ENCODE assay signal across 8 cellular contexts in genomic region chr5:148740966-148741742, GRCh38.
DNase-seq lines count a peak whose midpoint lies in the region; TF ChIP-seq lines count a peak whose summit lies in the region.

No MANE protein-coding gene starts in this region.

- DNase-seq in GDM1 (lab: John Stamatoyannopoulos, UW), result peak; percentile 49
- peak; percentile 79 for DNase-seq in HFFc6
- peak; percentile 57 for DNase-seq in NCI-H460 (ENCODE audit: extremely low read depth, low read depth)
- DNase-seq in mammary epithelial cell, result peak; percentile 58
- DNase-seq in kidney glomerular epithelial cell (lab: John Stamatoyannopoulos, UW), result peak; percentile 81
- no peak for DNase-seq in transverse colon
- DNase-seq in NCI-H187 treated with DMSO at 0.1 percent for 48 hours (lab: John Stamatoyannopoulos, UW), result no peak
- no peak for DNase-seq in activated CD8-positive, alpha-beta memory T cell treated with anti-CD3 and anti-CD28 coated beads, Interleukin-2, amount 50 U/mL, for 48 hours

- H3K27ac ChIP-seq in mammary epithelial cell (ENCODE audit: insufficient read depth, low read depth, low read length) (no peak overlapping the region), transverse colon (peak overlapping the region in 1 of 4 donors; percentile 26)

- no peaks in the 10 kb centered on the region for H3K79me2 ChIP-seq in mammary epithelial cell (ENCODE audit: insufficient read depth, low read length)

- H3K9me3 Mint-ChIP-seq in HFFc6, result no peaks in the 10 kb centered on the region

- H3K4me1 ChIP-seq in mammary epithelial cell (ENCODE audit: insufficient read depth, low read length) (no peaks in the 10 kb centered on the region), transverse colon (peaks cover 0 to 10% (median 0%) of the 10 kb centered on the region in 4 donors)

- no peak overlapping the region for H3K4me3 ChIP-seq in mammary epithelial cell (replicated peaks in 1 of 3; ENCODE audit: insufficient read depth in 1 of 3, low read depth in 2 of 3, low read length in 3 of 3)
- H3K4me3 ChIP-seq in transverse colon, result no peak overlapping the region

- TF ChIP-seq EP300 in transverse colon (IDR thresholded peaks at IDR 0.05; ENCODE audit: low read depth), result no peak

- peaks cover 2% of the 10 kb centered on the region; the same call in 1 of the 2 replicates for H3K27me3 Mint-ChIP-seq in HFFc6 (ENCODE audit: insufficient read depth)

- TF ChIP-seq CTCF in HFFc6 (IDR thresholded peaks at IDR 0.05) (peak; percentile 95), mammary epithelial cell (conservative IDR thresholded peaks at IDR 0.05 in 1 of 2, IDR thresholded peaks at IDR 0.05 in 1 of 2; ENCODE audit: extremely low read depth in 1 of 2, insufficient read depth in 1 of 2, low read depth in 1 of 2, low read length in 2 of 2) (peak; percentile 66 to 77), transverse colon (IDR thresholded peaks at IDR 0.05) (peak; percentile 75 to 89 (median 81))

- no peak for TF ChIP-seq POLR2A in transverse colon (IDR thresholded peaks at IDR 0.05)

- peak overlapping the region; percentile 67 for H3K4me3 Mint-ChIP-seq in HFFc6

- H3K9me3 ChIP-seq in mammary epithelial cell (replicated peaks; ENCODE audit: insufficient read depth, low read length) (no peaks in the 10 kb centered on the region), transverse colon (no peaks in the 10 kb centered on the region)

- peaks cover 36% of the 10 kb centered on the region for H3K4me1 Mint-ChIP-seq in HFFc6 (ENCODE audit: low read depth)

- H4K20me1 ChIP-seq in mammary epithelial cell (ENCODE audit: insufficient read depth, low read length), result no peaks in the 10 kb centered on the region

- in situ Hi-C loops in mammary epithelial cell (cut with MboI; ENCODE audit: low sequenced_read_pairs in 2 of 2), result loop anchor here in 1 of 2 donors (25.0 kb wide), 1 partner anchor 554 kb away; no protein-coding TSS in a partner anchor
- in situ Hi-C loops in transverse colon (cut with MboI; ENCODE audit: low pct_ligation_motif_present in 1 of 4, low pct_unique_long_range_greater_than_20kb in 1 of 4, low sequenced_read_pairs in 3 of 4), result loop anchor here in 1 of 4 donors (25.0 kb wide), 3 partner anchors 296 to 554 kb away; no protein-coding TSS in a partner anchor

- BruUV-seq in mammary epithelial cell (replicated peaks; lab: Mats Ljungman, UMichigan), result no TSS peak

- H3K36me3 Mint-ChIP-seq in HFFc6 (ENCODE audit: low read depth), result no peaks in the 10 kb centered on the region

- dilution Hi-C loops in mammary epithelial cell (cut with HindIII; ENCODE audit: low sequenced_read_pairs), result no loop called here

- H3K27ac Mint-ChIP-seq in HFFc6, result peak overlapping the region; percentile 44

- H3K36me3 ChIP-seq in mammary epithelial cell (ENCODE audit: insufficient read depth, low read length), result no peaks in the 10 kb centered on the region
- no peaks in the 10 kb centered on the region for H3K36me3 ChIP-seq in transverse colon

- no peak overlapping the region for H3K9ac ChIP-seq in mammary epithelial cell (ENCODE audit: insufficient read depth, low read length)

- intact Hi-C loops in mammary epithelial cell (cut with micrococcal nuclease), result loop anchor here (1.0 kb wide), 7 partner anchors 85 to 373 kb away; partner anchors contain the start of gene ADRB2
- intact Hi-C loops in transverse colon (cut with DNase I; ENCODE audit: low total_unique reads), result no loop called here

- H2AFZ ChIP-seq in mammary epithelial cell (ENCODE audit: low read depth, low read length), result no peak overlapping the region

- H3K4me2 ChIP-seq in mammary epithelial cell (ENCODE audit: insufficient read depth, low read depth, low read length), result no peak overlapping the region

- WGBS in mammary epithelial cell (ENCODE audit: low coverage, missing lambda C conversion rate), result 66% methylated on average over 9 of the region's 9 CpGs
- WGBS in transverse colon (ENCODE audit: low coverage in 1 of 2), 2 donors, result 42 to 44% methylated on average over 7 to 9 of the region's 9 CpGs

- CTCF ChIA-PET in mammary epithelial cell (lab: Charles Lee; ENCODE audit: low non-redundant PET), result interaction anchor here (0.5 to 1.2 kb wide), 12 partner anchors 38 to 373 kb away, joined by 3 to 11 read pairs (median 4); no protein-coding TSS in a partner anchor

- H3K27me3 ChIP-seq in mammary epithelial cell (ENCODE audit: insufficient read depth, low read length) (no peaks in the 10 kb centered on the region), transverse colon (no peaks in the 10 kb centered on the region)

Comparison
In these comparisons a context has a peak if more than half of its experiments do, and no peak if none do; other contexts are left out.
1. DNase-seq: peak in GDM1 (single experiment), HFFc6 (single experiment), NCI-H460 (single experiment), mammary epithelial cell (single experiment) and kidney glomerular epithelial cell (single experiment); none in transverse colon (single experiment), NCI-H187 treated with DMSO at 0.1 percent for 48 hours (single experiment) and activated CD8-positive, alpha-beta memory T cell treated with anti-CD3 and anti-CD28 coated beads, Interleukin-2, amount 50 U/mL, for 48 hours (single experiment).
2. Peak in every context shown above with its lines, with median percentiles within 50 percentile points of each other: CTCF ChIP-seq.